ENCODE assay signal across 1 cellular context in genomic region chr2:18650221-18650620, GRCh38.
A peak's percentile ranks its signal among the peaks of the same experiment; 100 is the strongest.
TF ChIP-seq lines count a peak whose summit lies in the region.

No MANE protein-coding gene starts in this region.

TF ChIP-seq in SK-N-SH treated with all-trans-retinoic acid at 6 μM for 48 hours, 23 proteins besides CTCF, POLR2A, EP300 and RAD21 (continued from another document):
- no peak for TF ChIP-seq OSR1 (CRISPR knock-in tag; IDR thresholded peaks at IDR 0.05)
- TF ChIP-seq TCF4 (CRISPR knock-in tag; IDR thresholded peaks at IDR 0.05; ENCODE audit: borderline replicate concordance) = peak; percentile 59; the same call in 1 of the 2 replicates
- TF ChIP-seq ZFP30 (CRISPR knock-in tag; IDR thresholded peaks at IDR 0.05) = no peak
- 0 out of 2 replicates have a peak, but pooled peaks have one; percentile 6 for TF ChIP-seq ZNF8 (CRISPR knock-in tag; IDR thresholded peaks at IDR 0.05)
TF ChIP-seq in SK-N-SH treated with all-trans-retinoic acid at 6 μM for 48 hours: peak in this region for 13.
